ENCODE assay signal across 25 cellular contexts in genomic region chr7:93176961-93177580, GRCh38. TPM values are rescaled to one million over a fixed set of nuclear protein-coding genes. Genes with fewer than 3 reads are reported as not detected.
DNase-seq lines count a peak whose midpoint lies in the region; ATAC-seq, FAIRE-seq and TF ChIP-seq lines count a peak whose summit lies in the region.
"Had no signal": no experiment of that assay in that cellular context is flagged by ENCODE, and none has a peak within 500 bp of the region (broad histone marks: within the 10 kb centered on the region; RNA-seq: fewer than 3 reads in every experiment).

No MANE protein-coding gene starts in this region.

- TF ChIP-seq EP300 in GM12878 (IDR thresholded peaks at IDR 0.05; ENCODE audit: borderline replicate concordance in 1 of 2, control insufficient read depth in 1 of 2, low read depth in 2 of 2, low read length in 2 of 2), result no peak

- FAIRE-seq in GM12878 (lab: Jason Lieb, UNC), result no peak
- FAIRE-seq in GM19239 (lab: Jason Lieb, UNC), result no peak

- no peak overlapping the region for H3K4me3 ChIP-seq in GM12878
- H3K4me3 ChIP-seq: BLaER1, HAP-1 had no signal

- H3K9ac ChIP-seq in GM12878 (ENCODE audit: control insufficient read depth, insufficient read depth, low read length), result no peak overlapping the region
- H3K9ac ChIP-seq: BLaER1, KMS-11, SK-N-SH had no signal

- H3K27ac ChIP-seq in GM12878 (ENCODE audit: control insufficient read depth, insufficient read depth), result no peak overlapping the region
- H3K27ac ChIP-seq: BLaER1, KMS-11, RWPE1 had no signal

- TF ChIP-seq CTCF in GM12878 (IDR thresholded peaks at IDR 0.05 in 2 of 3, conservative IDR thresholded peaks at IDR 0.05 in 1 of 3; ENCODE audit: control insufficient read depth in 2 of 3, extremely low read depth in 1 of 3, insufficient read depth in 1 of 3, low read depth in 3 of 3, low read length in 3 of 3), result no peak

- peaks cover 4% of the 10 kb centered on the region; the same call in 1 of the 3 replicates for H3K9me3 ChIP-seq in GM12878 (replicated peaks; ENCODE audit: control insufficient read depth, insufficient read depth, low read length)
- H3K9me3 ChIP-seq: HAP-1 had no signal

- no peaks in the 10 kb centered on the region for H3K79me2 ChIP-seq in GM12878 (ENCODE audit: control insufficient read depth, insufficient read depth, low read length)

- no peaks in the 10 kb centered on the region for H3K9me3 Mint-ChIP-seq in stimulated activated effector memory CD8-positive, alpha-beta T cell treated with anti-CD3 and anti-CD28 coated beads, Interleukin-12 subunit alpha, Interleukin-12 subunit beta, amount 100 ng/mL, for 72 hours

- BruUV-seq in GM12878 (replicated peaks; lab: Mats Ljungman, UMichigan), result no TSS peak

- no peak overlapping the region for H2AFZ ChIP-seq in GM12878 (ENCODE audit: control insufficient read depth, low read depth, low read length)

- peak; percentile 25; the same call in 1 of the 3 replicates for ATAC-seq in GM12878
- peak; percentile 54 for ATAC-seq in stimulated activated effector memory CD8-positive, alpha-beta T cell treated with anti-CD3 and anti-CD28 coated beads, Interleukin-12 subunit alpha, Interleukin-12 subunit beta, amount 100 ng/mL, for 72 hours
- no peak for ATAC-seq in GM21447 (IDR thresholded peaks at IDR 0.05; ENCODE audit: unreplicated experiment)
- ATAC-seq in HG02642 (IDR thresholded peaks at IDR 0.05; ENCODE audit: poor library complexity, unreplicated experiment), result no peak
- ATAC-seq: PC-3 had no signal

- POLR2A ChIA-PET in GM12878 (lab: Charles Lee), result interaction anchor here (0.6 kb wide), 1 partner anchor 10 kb away, joined by 4 read pairs; no protein-coding TSS in a partner anchor

- DNase-seq in ELR (ENCODE audit: low read depth), result peak; percentile 1
- peak; percentile 18 to 83 for DNase-seq in NOMO-1 (lab: John Stamatoyannopoulos, UW; ENCODE audit: unreplicated experiment in 2 of 2)
- no peak for DNase-seq in GM12878 (ENCODE audit: low read depth, low spot score)
- no peak for DNase-seq in stimulated activated effector memory CD8-positive, alpha-beta T cell treated with anti-CD3 and anti-CD28 coated beads, Interleukin-12 subunit alpha, Interleukin-12 subunit beta, amount 100 ng/mL, for 72 hours (ENCODE audit: low spot score in 2 of 2)
- no peak for DNase-seq in GM19239 (ENCODE audit: insufficient read length, low spot score)
- DNase-seq: Caco-2; CD4-positive, alpha-beta T cell; DND-41; GF-D8; IMR-90; NCI-H1417; NCI-H1694 treated with DMSO at 0.1 percent for 48 hours; NCI-H2081 treated with DMSO at 0.1 percent for 48 hours; NCI-H510A treated with DMSO at 0.1 percent for 48 hours; NCI-H748 treated with DMSO at 0.1 percent for 48 hours; PC-3; SHP77 treated with DMSO at 0.1 percent for 48 hours; SK-N-SH; T-helper 2 cell had no signal

- no peaks in the 10 kb centered on the region for H3K27me3 ChIP-seq in GM12878 (replicated peaks in 1 of 2; ENCODE audit: control insufficient read depth in 2 of 2, insufficient read depth in 2 of 2, low read length in 1 of 2)
- H3K27me3 ChIP-seq: BLaER1 had no signal

- no peaks in the 10 kb centered on the region for H4K20me1 ChIP-seq in GM12878 (ENCODE audit: control insufficient read depth, insufficient read depth)
- H4K20me1 ChIP-seq: BLaER1 had no signal

- RAD21 ChIA-PET in GM12878 (lab: Charles Lee; ENCODE audit: unreplicated experiment), result no interaction called here

- no peak for TF ChIP-seq POLR2A in GM12878 (IDR thresholded peaks at IDR 0.05; ENCODE audit: low read depth, low read length)

- H3K4me3 Mint-ChIP-seq in stimulated activated effector memory CD8-positive, alpha-beta T cell treated with anti-CD3 and anti-CD28 coated beads, Interleukin-12 subunit alpha, Interleukin-12 subunit beta, amount 100 ng/mL, for 72 hours, result no peak overlapping the region
- H3K4me3 Mint-ChIP-seq: CD4-positive, alpha-beta T cell had no signal

- H3K27ac Mint-ChIP-seq in stimulated activated effector memory CD8-positive, alpha-beta T cell treated with anti-CD3 and anti-CD28 coated beads, Interleukin-12 subunit alpha, Interleukin-12 subunit beta, amount 100 ng/mL, for 72 hours, result no peak overlapping the region
- H3K27ac Mint-ChIP-seq: CD4-positive, alpha-beta T cell had no signal

- SMC1A ChIA-PET in GM12878 (lab: Charles Lee; ENCODE audit: uncharacterized antibody, unreplicated experiment), result interaction anchor here (0.6 kb wide), 1 partner anchor 154 kb away, joined by 3 read pairs; no protein-coding TSS in a partner anchor

- H3K4me1 ChIP-seq in GM12878 (ENCODE audit: control insufficient read depth, insufficient read depth, low read length), result no peaks in the 10 kb centered on the region
- H3K4me1 ChIP-seq: BLaER1, Caco-2, HAP-1 had no signal

- H3K36me3 ChIP-seq in GM12878 (ENCODE audit: control insufficient read depth in 2 of 2, insufficient read depth in 2 of 2, low read length in 1 of 2), result no peaks in the 10 kb centered on the region
- H3K36me3 ChIP-seq: BLaER1, HAP-1 had no signal

- peaks cover 7% of the 10 kb centered on the region for H3K4me1 Mint-ChIP-seq in stimulated activated effector memory CD8-positive, alpha-beta T cell treated with anti-CD3 and anti-CD28 coated beads, Interleukin-12 subunit alpha, Interleukin-12 subunit beta, amount 100 ng/mL, for 72 hours

- WGBS in GM12878 (ENCODE audit: insufficient coverage, insufficient replicate concordance, low lambda C conversion rate, missing lambda C conversion rate), result 0% methylated on average over 2 of the region's 2 CpGs

- CTCF ChIA-PET in GM12878 (lab: Yijun Ruan, JAX), result interaction anchor here (1.5 kb wide), 1 partner anchor 11 kb away, joined by 3 read pairs; no protein-coding TSS in a partner anchor

- in situ Hi-C loops in GM12878 (cut with MboI), result no loop called here

- TF ChIP-seq RAD21 in GM12878 (IDR thresholded peaks at IDR 0.05; ENCODE audit: insufficient read depth, low read depth, low read length), result no peak

- no peak overlapping the region for H3K4me2 ChIP-seq in GM12878 (ENCODE audit: control insufficient read depth, insufficient read depth)
- H3K4me2 ChIP-seq: BLaER1, KMS-11, SK-N-SH had no signal

- no peaks in the 10 kb centered on the region for H3K36me3 Mint-ChIP-seq in stimulated activated effector memory CD8-positive, alpha-beta T cell treated with anti-CD3 and anti-CD28 coated beads, Interleukin-12 subunit alpha, Interleukin-12 subunit beta, amount 100 ng/mL, for 72 hours

- intact Hi-C loops in GM12878 (cut with micrococcal nuclease; ENCODE audit: unreplicated experiment), result loop anchor here (5.0 kb wide), 1 partner anchor 50 kb away; the partner anchor contains the start of gene HEPACAM2

RNA-seq across cellular contexts. Expression of gene SAMD9L, which starts 28.9 kb away (rescaled TPM):
- total RNA-seq in GM12878 (2013; cell fraction: nucleolus; rRNA removed), result 91.6 and 94.2 TPM in 2 replicates
- 28.2 and 38.1 TPM in 2 replicates for total RNA-seq in GM12878 (2014; rRNA removed)
- total RNA-seq in GM12878 (2014; rRNA removed; fragmentation: Illumina TruSeq; extraction: Trizol), result 45.4 and 51.8 TPM in 2 replicates
- 29.9 and 34.7 TPM in 2 replicates for total RNA-seq in GM12878 (2021)
- 38.8 TPM for polyA plus RNA-seq in GM12878 (2011; ENCODE audit: low read depth)
- polyA plus RNA-seq in GM12878 (2011; rRNA removed), result 51.3 and 87.8 TPM in 2 replicates
- 14.0 and 15.7 TPM in 2 replicates for polyA plus RNA-seq in GM12878 (2011; cell fraction: cytosol; rRNA removed)
- polyA plus RNA-seq in GM12878 (2011; cell fraction: nucleus; rRNA removed), result 76.7 and 81.6 TPM in 2 replicates
- 17.4 and 23.4 TPM in 2 replicates for polyA plus RNA-seq in GM12878 (2012)
- 38.4 and 51.0 TPM in 2 replicates for polyA plus RNA-seq in GM12878 (2014; fragmentation: Illumina TruSeq; extraction: Trizol)
- polyA plus RNA-seq in GM12878 (2014; fragmentation: Nextera tagmentation; extraction: Ambion mirVana), result 10 to 100 TPM; 22.3 to 29.2 TPM
- 24.1 and 26.9 TPM in 2 replicates for polyA plus RNA-seq in GM12878 (2014; rRNA removed)
- polyA plus RNA-seq in GM12878 (2016; fragmentation: Nextera tagmentation; extraction: Ambion mirVana), result 10 to 100 TPM; 28.6 to 30.4 TPM
- 33.7 and 42.6 TPM in 2 replicates for polyA minus RNA-seq in GM12878 (2011; rRNA and poly(A)+ RNA removed)
- 15.8 and 16.7 TPM in 2 replicates for polyA minus RNA-seq in GM12878 (2011; cell fraction: cytosol; rRNA and poly(A)+ RNA removed)
- 33.4 and 38.1 TPM in 2 replicates for polyA minus RNA-seq in GM12878 (2011; cell fraction: nucleus; rRNA and poly(A)+ RNA removed)
- total RNA-seq: Caco-2 had no signal

RNA-seq across cellular contexts. Expression of gene HEPACAM2, which starts 49.2 kb away (rescaled TPM):
- not detected in 2 replicates for total RNA-seq in GM12878 (2013; cell fraction: nucleolus; rRNA removed)
- total RNA-seq in GM12878 (2014; rRNA removed) (not detected in 2 replicates), GM12878 (2014; rRNA removed; fragmentation: Illumina TruSeq; extraction: Trizol) (not detected in 2 replicates), GM12878 (2021) (not detected in 2 replicates)
- polyA plus RNA-seq in GM12878 (2011; ENCODE audit: low read depth), result not detected
- polyA plus RNA-seq in GM12878 (2011; rRNA removed) (0.58 and 0.82 TPM in 2 replicates), GM12878 (2014; fragmentation: Illumina TruSeq; extraction: Trizol) (0.13 TPM in 1 of 2 replicates, not detected in the other), GM12878 (2014; fragmentation: Nextera tagmentation; extraction: Ambion mirVana) (under 1 TPM in 1 of 2 experiments, not detected in 1; 0.04 TPM), GM12878 (2014; rRNA removed) (0.10 TPM in 1 of 2 replicates, not detected in the other), GM12878 (2016; fragmentation: Nextera tagmentation; extraction: Ambion mirVana) (not detected)
- 0.48 and 0.51 TPM in 2 replicates for polyA plus RNA-seq in GM12878 (2011; cell fraction: cytosol; rRNA removed)
- 0.51 and 0.69 TPM in 2 replicates for polyA plus RNA-seq in GM12878 (2011; cell fraction: nucleus; rRNA removed)
- not detected in 2 replicates for polyA plus RNA-seq in GM12878 (2012)
- 0.46 and 0.80 TPM in 2 replicates for polyA minus RNA-seq in GM12878 (2011; rRNA and poly(A)+ RNA removed)
- not detected in 2 replicates for polyA minus RNA-seq in GM12878 (2011; cell fraction: cytosol; rRNA and poly(A)+ RNA removed)
- 0.48 and 0.60 TPM in 2 replicates for polyA minus RNA-seq in GM12878 (2011; cell fraction: nucleus; rRNA and poly(A)+ RNA removed)
- total RNA-seq: CD4-positive, alpha-beta T cell; PC-3 had no signal
- polyA plus RNA-seq: SK-N-SH had no signal

RNA-seq across cellular contexts. Expression of gene VPS50, which starts 55.1 kb away (rescaled TPM):
- total RNA-seq in GM12878 (2013; cell fraction: nucleolus; rRNA removed), result 89.4 and 90.2 TPM in 2 replicates
- total RNA-seq in GM12878 (2014; rRNA removed) (16.3 and 19.0 TPM in 2 replicates), GM12878 (2014; rRNA removed; fragmentation: Illumina TruSeq; extraction: Trizol) (21.3 and 22.0 TPM in 2 replicates), GM12878 (2021) (17.7 and 18.2 TPM in 2 replicates)
- polyA plus RNA-seq in GM12878 (2011; ENCODE audit: low read depth), result 3.9 TPM
- polyA plus RNA-seq in GM12878 (2011; rRNA removed) (17.7 and 27.1 TPM in 2 replicates), GM12878 (2014; fragmentation: Illumina TruSeq; extraction: Trizol) (11.5 and 16.5 TPM in 2 replicates), GM12878 (2014; fragmentation: Nextera tagmentation; extraction: Ambion mirVana) (1 to 10 TPM; 4.0 to 5.6 TPM), GM12878 (2014; rRNA removed) (8.5 and 9.5 TPM in 2 replicates), GM12878 (2016; fragmentation: Nextera tagmentation; extraction: Ambion mirVana) (10 to 100 TPM; 16.1 to 17.7 TPM)
- 5.7 and 5.9 TPM in 2 replicates for polyA plus RNA-seq in GM12878 (2011; cell fraction: cytosol; rRNA removed)
- 21.6 and 34.2 TPM in 2 replicates for polyA plus RNA-seq in GM12878 (2011; cell fraction: nucleus; rRNA removed)
- polyA plus RNA-seq in GM12878 (2012), result 4.7 and 6.5 TPM in 2 replicates
- polyA minus RNA-seq in GM12878 (2011; rRNA and poly(A)+ RNA removed), result 17.1 and 40.8 TPM in 2 replicates
- 6.4 and 8.9 TPM in 2 replicates for polyA minus RNA-seq in GM12878 (2011; cell fraction: cytosol; rRNA and poly(A)+ RNA removed)
- 32.5 and 50.6 TPM in 2 replicates for polyA minus RNA-seq in GM12878 (2011; cell fraction: nucleus; rRNA and poly(A)+ RNA removed)

RNA-seq across cellular contexts. Expression of gene SAMD9, which starts 59.3 kb away (rescaled TPM):
- 53.2 and 60.6 TPM in 2 replicates for total RNA-seq in GM12878 (2013; cell fraction: nucleolus; rRNA removed)
- total RNA-seq in GM12878 (2014; rRNA removed) (18.9 and 23.3 TPM in 2 replicates), GM12878 (2014; rRNA removed; fragmentation: Illumina TruSeq; extraction: Trizol) (32.5 and 34.1 TPM in 2 replicates), GM12878 (2021) (18.1 and 19.2 TPM in 2 replicates)
- 5.5 TPM for polyA plus RNA-seq in GM12878 (2011; ENCODE audit: low read depth)
- polyA plus RNA-seq in GM12878 (2011; rRNA removed) (37.1 and 76.8 TPM in 2 replicates), GM12878 (2014; fragmentation: Illumina TruSeq; extraction: Trizol) (23.8 and 32.5 TPM in 2 replicates), GM12878 (2014; fragmentation: Nextera tagmentation; extraction: Ambion mirVana) (1 to 10 TPM; 6.4 to 8.3 TPM), GM12878 (2014; rRNA removed) (8.4 and 10.8 TPM in 2 replicates), GM12878 (2016; fragmentation: Nextera tagmentation; extraction: Ambion mirVana) (10 to 100 TPM in 1 of 2 experiments, 1 to 10 TPM in 1; 9.6 to 12.1 TPM)
- 8.1 and 8.3 TPM in 2 replicates for polyA plus RNA-seq in GM12878 (2011; cell fraction: cytosol; rRNA removed)
- 46.8 and 64.7 TPM in 2 replicates for polyA plus RNA-seq in GM12878 (2011; cell fraction: nucleus; rRNA removed)
- 9.5 and 9.6 TPM in 2 replicates for polyA plus RNA-seq in GM12878 (2012)
- 32.8 and 52.6 TPM in 2 replicates for polyA minus RNA-seq in GM12878 (2011; rRNA and poly(A)+ RNA removed)
- 19.2 and 22.1 TPM in 2 replicates for polyA minus RNA-seq in GM12878 (2011; cell fraction: cytosol; rRNA and poly(A)+ RNA removed)
- 41.2 and 42.6 TPM in 2 replicates for polyA minus RNA-seq in GM12878 (2011; cell fraction: nucleus; rRNA and poly(A)+ RNA removed)

Comparison
In these comparisons a context has a peak if more than half of its experiments do, and no peak if none do; other contexts are left out.
1. DNase-seq: peak in ELR (single experiment) and NOMO-1 (2 of 2); none in GM12878 (single experiment), stimulated activated effector memory CD8-positive, alpha-beta T cell treated with anti-CD3 and anti-CD28 coated beads, Interleukin-12 subunit alpha, Interleukin-12 subunit beta, amount 100 ng/mL, for 72 hours (0 of 2) and GM19239 (single experiment).
2. ATAC-seq: peak in GM12878 (single experiment) and stimulated activated effector memory CD8-positive, alpha-beta T cell treated with anti-CD3 and anti-CD28 coated beads, Interleukin-12 subunit alpha, Interleukin-12 subunit beta, amount 100 ng/mL, for 72 hours (single experiment); none in GM21447 (single experiment) and HG02642 (single experiment).